In the genomic region with DNA sequence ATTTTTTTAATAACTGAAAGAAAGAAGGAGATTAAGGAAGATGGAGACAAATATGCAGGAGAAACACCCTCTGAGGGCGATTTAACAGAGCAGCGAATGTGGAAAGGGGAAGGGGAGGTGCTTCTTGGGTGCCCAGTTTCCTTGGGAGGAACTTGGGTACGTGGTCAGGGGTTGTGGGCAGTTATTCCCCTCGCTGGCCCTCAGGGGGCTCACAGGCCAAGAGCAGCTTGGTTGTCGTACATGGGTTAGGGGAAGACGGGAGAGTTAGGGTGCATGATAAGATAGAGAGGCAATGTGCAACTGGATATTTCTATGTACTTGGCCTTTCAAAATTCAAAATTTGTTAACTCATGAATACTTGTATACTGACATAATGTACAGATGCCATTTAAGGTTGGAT, we compare ENCODE assay signal across 17 cellular contexts.
"Had no signal": no experiment of that assay in that cellular context is flagged by ENCODE, and none has a peak within 500 bp of the region (broad histone marks: within the 10 kb centered on the region; RNA-seq: fewer than 3 reads in every experiment).

No MANE protein-coding gene starts in this region.

- H3K9me3 Mint-ChIP-seq: naive thymus-derived CD8-positive, alpha-beta T cell had no signal

- H3K27ac ChIP-seq: breast epithelium, lower lobe of right lung, tibial artery had no signal

- H3K36me3 Mint-ChIP-seq: activated naive CD8-positive, alpha-beta T cell treated with anti-CD3 and anti-CD28 coated beads for 36 hours; naive thymus-derived CD8-positive, alpha-beta T cell; stimulated activated effector memory CD8-positive, alpha-beta T cell treated with anti-CD3 and anti-CD28 coated beads, Interleukin-12 subunit alpha, Interleukin-12 subunit beta, amount 100 ng/mL, for 72 hours had no signal

- H3K9ac ChIP-seq: SK-N-SH had no signal

- H3K27ac Mint-ChIP-seq: activated CD8-positive, alpha-beta memory T cell treated with anti-CD3 and anti-CD28 coated beads, Interleukin-2, amount 10 ng/mL, durations not matched to agents 7 days and 5 days; activated naive CD8-positive, alpha-beta T cell treated with anti-CD3 and anti-CD28 coated beads for 36 hours; activated T-cell treated with anti-CD3 and anti-CD28 coated beads, Interleukin-2, amount 50 U/mL, for 24 hours; stimulated activated effector memory CD8-positive, alpha-beta T cell treated with anti-CD3 and anti-CD28 coated beads, Interleukin-12 subunit alpha, Interleukin-12 subunit beta, amount 100 ng/mL, for 72 hours had no signal

- H3K36me3 ChIP-seq: breast epithelium, lower lobe of right lung, tibial artery had no signal

- H3K4me1 ChIP-seq: breast epithelium had no signal

- DNase-seq: activated CD4-positive, alpha-beta T cell treated with anti-CD3 and anti-CD28 coated beads, Interleukin-2, amount 50 U/mL, for 4 hours; activated CD4-positive, CD25-positive, alpha-beta regulatory T cell treated with anti-CD3 and anti-CD28 coated beads, Interleukin-2, amount 50 U/mL, for 72 hours; activated CD8-positive, alpha-beta memory T cell treated with anti-CD3 and anti-CD28 coated beads, Interleukin-2, amount 10 ng/mL, durations not matched to agents 7 days and 5 days; activated effector memory CD4-positive, alpha-beta T cell treated with anti-CD3 and anti-CD28 coated beads, Interleukin-2, amount 50 U/mL, for 16 hours; activated naive CD8-positive, alpha-beta T cell treated with anti-CD3 and anti-CD28 coated beads for 36 hours; activated T-cell treated with anti-CD3 and anti-CD28 coated beads, Interleukin-2, amount 50 U/mL, for 24 hours; anterior cingulate cortex; dermis blood vessel endothelial cell; hypothalamus; left cardiac atrium; lower lobe of right lung; mucosa of descending colon; naive thymus-derived CD8-positive, alpha-beta T cell; SK-N-SH; tibial artery had no signal

- ATAC-seq: activated CD8-positive, alpha-beta memory T cell treated with anti-CD3 and anti-CD28 coated beads, Interleukin-2, amount 10 ng/mL, durations not matched to agents 7 days and 5 days; left cardiac atrium; lower lobe of right lung; mucosa of descending colon; naive thymus-derived CD8-positive, alpha-beta T cell; stimulated activated effector memory CD8-positive, alpha-beta T cell treated with anti-CD3 and anti-CD28 coated beads, Interleukin-12 subunit alpha, Interleukin-12 subunit beta, amount 100 ng/mL, for 72 hours had no signal

- H3K4me3 Mint-ChIP-seq: activated naive CD8-positive, alpha-beta T cell treated with anti-CD3 and anti-CD28 coated beads for 36 hours; activated T-cell treated with anti-CD3 and anti-CD28 coated beads, Interleukin-2, amount 50 U/mL, for 24 hours had no signal

- H3K4me3 ChIP-seq: breast epithelium, lower lobe of right lung, mucosa of descending colon, tibial artery had no signal

- H3K27me3 ChIP-seq: breast epithelium, tibial artery had no signal

- H3K9me3 ChIP-seq: breast epithelium, lower lobe of right lung, mucosa of descending colon, SK-N-SH, tibial artery had no signal
